In genomic region chr2:137865954-137866540, GRCh38 we compare ENCODE assay signal across 8 cellular contexts.
A peak's percentile ranks its signal among the peaks of the same experiment; 100 is the strongest.
DNase-seq lines count a peak whose midpoint lies in the region; ATAC-seq and TF ChIP-seq lines count a peak whose summit lies in the region.

No MANE protein-coding gene starts in this region.

- TF ChIP-seq CTCF in NB4 (IDR thresholded peaks at IDR 0.05; ENCODE audit: low read depth, low read length) (peak; percentile 73), mesothelial cell of epicardium (IDR thresholded peaks at IDR 0.05; ENCODE audit: unreplicated experiment) (peak; percentile 59), tibial artery (IDR thresholded peaks at IDR 0.05) (peak; percentile 31 to 39)

- no peaks in the 10 kb centered on the region for H3K9me3 ChIP-seq in tibial artery

- H3K36me3 Mint-ChIP-seq in mesothelial cell of epicardium, result no peaks in the 10 kb centered on the region

- no peaks in the 10 kb centered on the region for H3K9me3 Mint-ChIP-seq in mesothelial cell of epicardium

- H3K27me3 Mint-ChIP-seq in mesothelial cell of epicardium (ENCODE audit: low read depth), result no peaks in the 10 kb centered on the region

- no peak overlapping the region for H3K27ac Mint-ChIP-seq in mesothelial cell of epicardium

- H3K27me3 ChIP-seq in tibial artery, result no peaks in the 10 kb centered on the region

- no peak for TF ChIP-seq POLR2A in NB4 (IDR thresholded peaks at IDR 0.05; ENCODE audit: extremely low read depth, insufficient read length)

- H3K4me1 Mint-ChIP-seq in mesothelial cell of epicardium, result peaks cover 2% of the 10 kb centered on the region

- peak; percentile 64 for ATAC-seq in HG02588 (IDR thresholded peaks at IDR 0.05; ENCODE audit: unreplicated experiment)

- H3K36me3 ChIP-seq in tibial artery, result no peaks in the 10 kb centered on the region

- H3K4me3 ChIP-seq in NB4 (ENCODE audit: low read depth, low read length), result no peak overlapping the region
- H3K4me3 ChIP-seq in tibial artery, result no peak overlapping the region

- DNase-seq in activated gamma-delta T cell treated with Interleukin-2 at 50 U/mL for 16 hours (peak; percentile 29), activated gamma-delta T cell (lab: John Stamatoyannopoulos, UW) (no peak), NB4 (ENCODE audit: low read depth) (peak; percentile 67), UCSD-AML1 (lab: John Stamatoyannopoulos, UW; ENCODE audit: unreplicated experiment) (peak; percentile 24), cerebellar cortex (ENCODE audit: low spot score) (peak; percentile 59), mesothelial cell of epicardium (ENCODE audit: low spot score in 2 of 2, unreplicated experiment in 2 of 2) (peak in 1 of 2 experiments; percentile 67), tibial artery (no peak)

- no peak overlapping the region for H3K4me3 Mint-ChIP-seq in mesothelial cell of epicardium

- no peak overlapping the region for H3K27ac ChIP-seq in tibial artery

- intact Hi-C loops in tibial artery (cut with DNase I; ENCODE audit: low total_unique reads), result no loop called here

- H3K4me1 ChIP-seq in tibial artery, result no peaks in the 10 kb centered on the region

Comparison
In these comparisons a context has a peak if more than half of its experiments do, and no peak if none do; other contexts are left out.
1. DNase-seq: peak in activated gamma-delta T cell treated with Interleukin-2 at 50 U/mL for 16 hours (single experiment), NB4 (single experiment), UCSD-AML1 (single experiment) and cerebellar cortex (single experiment); none in activated gamma-delta T cell (single experiment) and tibial artery (0 of 2).
2. Peak in every context shown above with its lines, with median percentiles within 50 percentile points of each other: CTCF ChIP-seq.